ENCODE assay signal across 1 cellular context in genomic region chr11:68798221-68798813, GRCh38.
TF ChIP-seq lines count a peak whose summit lies in the region.

No MANE protein-coding gene starts in this region.

TF ChIP-seq in H1, 55 proteins besides CTCF, POLR2A, EP300 and RAD21:
- TF ChIP-seq YY1 (IDR thresholded peaks at IDR 0.05; ENCODE audit: low read depth, low read length): peak; percentile 53; the same call in 1 of the 2 replicates
- no peak for TF ChIP-seq TAF7 (optimal IDR thresholded peaks at IDR 0.05; ENCODE audit: borderline replicate concordance, low read depth, low read length)
